8 cellular contexts compared by ENCODE assay signal in the genomic region with DNA sequence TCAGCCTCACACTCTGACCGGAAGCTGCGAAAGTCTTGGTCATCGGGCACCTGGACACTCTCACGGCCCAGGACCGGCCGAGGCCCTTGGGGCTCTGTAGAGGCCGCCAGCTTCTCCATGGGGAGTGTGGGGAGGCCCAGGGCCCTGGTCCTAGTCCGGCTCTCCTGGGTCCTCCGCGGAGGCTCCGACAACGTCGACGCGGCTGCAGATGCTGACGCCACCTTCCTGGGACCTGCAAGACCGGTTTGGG. TPM values are rescaled to one million over a fixed set of nuclear protein-coding genes. Genes with fewer than 3 reads are reported as not detected.
DNase-seq lines count a peak whose midpoint lies in the region; ATAC-seq and TF ChIP-seq lines count a peak whose summit lies in the region.

No MANE protein-coding gene starts in this region.

- POLR2A ChIA-PET in Panc1 (lab: Charles Lee), result no interaction called here

- no peaks in the 10 kb centered on the region for H3K27me3 ChIP-seq in Panc1 (ENCODE audit: control insufficient read depth, insufficient read depth, low read length)

- in situ Hi-C loops in Panc1 (cut with HindIII; ENCODE audit: low pct_unique_long_range_greater_than_20kb, low sequenced_read_pairs), result no loop called here

- TF ChIP-seq CTCF in Panc1 (IDR thresholded peaks at IDR 0.05) (no peak), fibroblast of the aortic adventitia (IDR thresholded peaks at IDR 0.05; ENCODE audit: insufficient read depth, low read length) (no peak)

- CTCF ChIA-PET in Panc1 (lab: Charles Lee), result interaction anchor here (0.6 kb wide), 2 partner anchors 148 to 979 kb away, joined by 9 to 16 read pairs; no protein-coding TSS in a partner anchor

- no TSS peak for BruUV-seq in Panc1 (replicated peaks; lab: Mats Ljungman, UMichigan)

- H3K4me1 ChIP-seq in Panc1 (ENCODE audit: control insufficient read depth, insufficient read depth, low read length), result peaks cover 12% of the 10 kb centered on the region; the same call in 1 of the 2 replicates

- H3K4me3 ChIP-seq in GM08714 (ENCODE audit: low read length), result peak overlapping the region; percentile 27; the same call in 1 of the 2 replicates
- H3K4me3 ChIP-seq in Panc1 (ENCODE audit: low read depth in 2 of 2, low read length in 2 of 2), result peak overlapping the region; percentile 38 to 46
- peak overlapping the region; percentile 56 for H3K4me3 ChIP-seq in fibroblast of the aortic adventitia (ENCODE audit: low read depth, low read length)

- ATAC-seq in Panc1 (peak; percentile 23), sciatic nerve (peak; percentile 16), GM18858 (IDR thresholded peaks at IDR 0.05; ENCODE audit: unreplicated experiment) (no peak), GM19397 (IDR thresholded peaks at IDR 0.05; ENCODE audit: unreplicated experiment) (no peak), HG02870 (IDR thresholded peaks at IDR 0.05; ENCODE audit: unreplicated experiment) (no peak)

- DNase-seq in Panc1 (ENCODE audit: low read depth, low spot score), result no peak
- no peak for DNase-seq in fibroblast of the aortic adventitia (ENCODE audit: low read depth)
- no peak for DNase-seq in sciatic nerve (ENCODE audit: low spot score)
- DNase-seq in activated CD8-positive, alpha-beta memory T cell treated with anti-CD3 and anti-CD28 coated beads, Interleukin-2, amount 50 U/mL, for 48 hours, result no peak

- no peaks in the 10 kb centered on the region; the same call in 1 of the 2 replicates for H3K36me3 ChIP-seq in Panc1 (ENCODE audit: control insufficient read depth, insufficient read depth, low read length)

- H3K9me3 ChIP-seq in Panc1 (ENCODE audit: control insufficient read depth, insufficient read depth, low read depth, low read length), result no peaks in the 10 kb centered on the region

- intact Hi-C loops in Panc1 (cut with micrococcal nuclease; ENCODE audit: unreplicated experiment) (no loop called here), sciatic nerve (cut with DNase I) (no loop called here)

- H3K27ac ChIP-seq in Panc1 (ENCODE audit: low read length), result no peak overlapping the region

RNA-seq across cellular contexts. Expression of a gene that starts 12.9 kb away (rescaled TPM):
- total RNA-seq in Panc1 (2021; ENCODE audit: unreplicated experiment) (32.1 TPM), fibroblast of the aortic adventitia (ENCODE audit: low replicate concordance) (21.4 and 33.3 TPM in 2 replicates), sciatic nerve (27.2 TPM)
- polyA plus RNA-seq in Panc1 (2012; ENCODE audit: insufficient read length), result 64.9 TPM

RNA-seq across cellular contexts. Expression of a gene that starts 28.8 kb away (rescaled TPM):
- total RNA-seq in Panc1 (2021; ENCODE audit: unreplicated experiment), result 73.6 TPM
- 108 TPM for polyA plus RNA-seq in Panc1 (2012; ENCODE audit: insufficient read length)
- total RNA-seq in fibroblast of the aortic adventitia (ENCODE audit: low replicate concordance), result 66.9 and 184 TPM in 2 replicates
- 129 TPM for total RNA-seq in sciatic nerve

RNA-seq across cellular contexts. Expression of a gene that starts 33.2 kb away (rescaled TPM):
- 14.6 TPM for total RNA-seq in Panc1 (2021; ENCODE audit: unreplicated experiment)
- polyA plus RNA-seq in Panc1 (2012; ENCODE audit: insufficient read length), result 15.3 TPM
- total RNA-seq in fibroblast of the aortic adventitia (ENCODE audit: low replicate concordance), result 9.1 and 12.4 TPM in 2 replicates
- 79.7 TPM for total RNA-seq in sciatic nerve

Comparison
In these comparisons a context has a peak if more than half of its experiments do, and no peak if none do; other contexts are left out.
1. ATAC-seq: peak in Panc1 (single experiment) and sciatic nerve (single experiment); none in GM18858 (single experiment), GM19397 (single experiment) and HG02870 (single experiment).
2. Peak in every context shown above with its lines, with median percentiles within 50 percentile points of each other: H3K4me3 ChIP-seq.